Comparison of ENCODE assay signal across 14 cellular contexts in the genomic region with DNA sequence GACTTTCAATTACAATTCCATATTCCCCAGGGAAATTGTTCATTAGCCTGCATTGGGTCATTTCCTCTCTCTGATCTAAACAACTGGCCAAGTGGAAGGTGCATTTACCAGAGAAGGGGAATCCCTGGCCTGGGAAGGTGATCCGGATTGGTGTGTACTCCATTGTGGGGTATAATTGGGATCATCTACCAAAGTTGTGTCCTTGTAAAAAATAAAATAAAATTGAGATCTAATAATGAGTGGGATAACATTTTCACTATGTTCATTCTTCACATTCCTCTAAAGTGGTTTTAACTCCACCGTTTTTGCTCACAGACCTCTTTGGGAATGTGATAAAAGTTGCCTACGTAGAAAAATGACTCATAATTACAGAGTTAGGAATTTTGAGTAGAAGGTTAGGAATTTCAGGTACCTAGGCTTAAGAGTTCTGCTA. TPM values are rescaled to one million over a fixed set of nuclear protein-coding genes. Genes with fewer than 3 reads are reported as not detected.
DNase-seq lines count a peak whose midpoint lies in the region; TF ChIP-seq lines count a peak whose summit lies in the region.
"Had no signal": no experiment of that assay in that cellular context is flagged by ENCODE, and none has a peak within 500 bp of the region (broad histone marks: within the 10 kb centered on the region; RNA-seq: fewer than 3 reads in every experiment).

No MANE protein-coding gene starts in this region.

- DNase-seq in GM03348 (ENCODE audit: low spot score) (peak; percentile 27), SJSA1 (ENCODE audit: low read depth in 1 of 2, low spot score in 2 of 2) (peak in 1 of 2 experiments; percentile 58), fibroblast of villous mesenchyme (ENCODE audit: low read depth) (peak; percentile 38), smooth muscle cell (lab: John Stamatoyannopoulos, UW; ENCODE audit: unreplicated experiment) (no peak), midbrain (lab: John Stamatoyannopoulos, UW) (no peak), GM10266 (ENCODE audit: extremely low spot score) (no peak)
- DNase-seq in stimulated activated CD4-positive, alpha-beta T cell treated with anti-CD3 and anti-CD28 coated beads, Interleukin-2, amount 100 ng/mL, for 24 hours = no peak
- DNase-seq: activated naive CD4-positive, alpha-beta T cell treated with anti-CD3 and anti-CD28 coated beads, Interleukin-2, amount 10 ng/mL, durations not matched to agents 7 days and 5 days; colonic mucosa; NCI-H1694; NCI-H748 treated with DMSO at 0.1 percent for 48 hours; right lobe of liver; SHP77 had no signal

- WGBS in smooth muscle cell (ENCODE audit: low lambda C conversion rate) = 41% methylated on average over 3 of the region's 3 CpGs

- H3K4me3 ChIP-seq in SJSA1 (no peak overlapping the region), fibroblast of villous mesenchyme (ENCODE audit: low read depth, low read length) (no peak overlapping the region), smooth muscle cell (no peak overlapping the region)
- H3K4me3 ChIP-seq: colonic mucosa, right lobe of liver had no signal

- no peaks in the 10 kb centered on the region for H3K27me3 ChIP-seq in SJSA1 (replicated peaks)
- H3K27me3 ChIP-seq in smooth muscle cell (ENCODE audit: low read depth) = no peaks in the 10 kb centered on the region
- H3K27me3 ChIP-seq: colonic mucosa, right lobe of liver had no signal

- H3F3A ChIP-seq in smooth muscle cell (ENCODE audit: low read depth) = peaks cover 2% of the 10 kb centered on the region

- H3K27ac ChIP-seq in SJSA1 (peak overlapping the region; percentile 81), smooth muscle cell (ENCODE audit: low read depth) (peak overlapping the region; percentile 66)
- H3K27ac ChIP-seq: colonic mucosa, right lobe of liver, VCaP had no signal

- H3K4me1 ChIP-seq in SJSA1 (replicated peaks) = peaks cover 32% of the 10 kb centered on the region
- no peaks in the 10 kb centered on the region for H3K4me1 ChIP-seq in smooth muscle cell (ENCODE audit: low read depth)
- H3K4me1 ChIP-seq: colonic mucosa, right lobe of liver had no signal

- no peaks in the 10 kb centered on the region for H3K79me2 ChIP-seq in smooth muscle cell (ENCODE audit: low read depth)

- H3K36me3 ChIP-seq in SJSA1 (peaks cover 8% of the 10 kb centered on the region; the same call in 1 of the 2 replicates), smooth muscle cell (ENCODE audit: low read depth) (no peaks in the 10 kb centered on the region)
- H3K36me3 ChIP-seq: colonic mucosa had no signal

- H3K4me2 ChIP-seq in smooth muscle cell = no peak overlapping the region

- H3K9me3 ChIP-seq in SJSA1 (replicated peaks) (no peaks in the 10 kb centered on the region), smooth muscle cell (replicated peaks; ENCODE audit: low read depth) (no peaks in the 10 kb centered on the region)
- H3K9me3 ChIP-seq: colonic mucosa, right lobe of liver had no signal

- no peak for TF ChIP-seq CTCF in fibroblast of villous mesenchyme (IDR thresholded peaks at IDR 0.05; ENCODE audit: insufficient read depth, low read depth, low read length)
- TF ChIP-seq CTCF in smooth muscle cell (IDR thresholded peaks at IDR 0.05; ENCODE audit: borderline replicate concordance, insufficient read depth, poor library complexity, severe bottlenecking) = no peak
- no peak for TF ChIP-seq CTCF in GM10266 (IDR thresholded peaks at IDR 0.05; ENCODE audit: control insufficient read depth, insufficient read depth, low read depth, missing control alignments)

- no peaks in the 10 kb centered on the region for H4K20me1 ChIP-seq in smooth muscle cell (ENCODE audit: low read depth)

- H3K9ac ChIP-seq in smooth muscle cell (ENCODE audit: low read depth) = no peak overlapping the region

- no peak overlapping the region for H2AFZ ChIP-seq in smooth muscle cell (ENCODE audit: low read depth)

RNA-seq across cellular contexts. Expression of a gene that starts 22.8 kb away (rescaled TPM):
- total RNA-seq in SJSA1 (2014; rRNA removed; shearing (Covaris generic)) = 26.8 and 36.3 TPM in 2 replicates
- total RNA-seq in fibroblast of villous mesenchyme = 18.0 and 22.9 TPM in 2 replicates
- total RNA-seq in smooth muscle cell = 80.9 and 98.4 TPM in 2 replicates
- polyA plus RNA-seq in smooth muscle cell = 12.9 and 15.4 TPM in 2 replicates

RNA-seq across cellular contexts. Expression of a gene that starts 30.6 kb away (rescaled TPM):
- 3.2 and 8.4 TPM in 2 replicates for total RNA-seq in SJSA1 (2014; rRNA removed; shearing (Covaris generic))
- total RNA-seq in fibroblast of villous mesenchyme (6.8 and 8.6 TPM in 2 replicates), smooth muscle cell (6.1 and 11.8 TPM in 2 replicates)
- 7.2 and 9.5 TPM in 2 replicates for polyA plus RNA-seq in smooth muscle cell

Comparison
In these comparisons a context has a peak if more than half of its experiments do, and no peak if none do; other contexts are left out.
1. DNase-seq: peak in GM03348 (single experiment) and fibroblast of villous mesenchyme (single experiment); none in smooth muscle cell (single experiment), midbrain (single experiment), GM10266 (single experiment) and stimulated activated CD4-positive, alpha-beta T cell treated with anti-CD3 and anti-CD28 coated beads, Interleukin-2, amount 100 ng/mL, for 24 hours (0 of 2).